In the genomic region with DNA sequence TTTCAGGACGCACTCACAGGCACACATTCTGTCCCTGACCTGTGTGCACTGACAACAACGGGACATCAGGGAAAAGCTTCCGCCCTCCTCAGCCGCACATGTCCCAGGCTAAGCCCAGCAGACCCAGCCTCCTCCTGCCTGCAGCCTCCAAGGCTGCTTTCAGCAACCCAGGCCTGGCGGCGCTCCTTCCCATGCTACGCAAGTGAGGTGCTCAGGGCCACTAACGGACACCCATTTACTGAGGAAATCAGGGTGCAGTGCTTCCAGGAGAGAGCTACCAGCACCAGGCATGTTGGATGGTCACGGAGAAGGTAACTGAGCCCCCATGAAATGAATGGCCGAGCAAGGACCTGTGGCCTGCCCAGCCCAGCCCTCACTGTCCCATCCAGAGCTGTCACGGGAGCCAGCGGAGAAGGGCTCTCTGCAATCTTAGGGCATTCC, we compare ENCODE assay signal across 14 cellular contexts.
"Had no signal": no experiment of that assay in that cellular context is flagged by ENCODE, and none has a peak within 500 bp of the region (broad histone marks: within the 10 kb centered on the region; RNA-seq: fewer than 3 reads in every experiment).

No MANE protein-coding gene starts in this region.

- H3K27me3 ChIP-seq: left lung had no signal

- H3K27ac ChIP-seq: left lung had no signal

- H3K9me3 Mint-ChIP-seq: activated CD4-positive, alpha-beta T cell treated with anti-CD3 and anti-CD28 coated beads, Interleukin-2, amount 10 ng/mL, durations not matched to agents 7 days and 5 days; activated naive CD8-positive, alpha-beta T cell treated with anti-CD3 and anti-CD28 coated beads for 36 hours; activated T-cell treated with anti-CD3 and anti-CD28 coated beads, Interleukin-2, amount 50 U/mL, for 72 hours; nephron progenitor cell; stimulated activated naive B cell treated with anti-CD40 and anti-IgM and Interleukin-4, amounts not matched to agents 10 μg/mL and 1 μg/mL and 100 μg/mL, for 72 hours; T-helper 2 cell treated with Interferon-gamma antibody and Interleukin-4, amounts not matched to agents 5 μg/mL and 100 μg/mL, for 36 hours; type B pancreatic cell had no signal

- H3K9me3 ChIP-seq: left lung had no signal

- H3K27ac Mint-ChIP-seq: activated CD4-positive, alpha-beta T cell treated with anti-CD3 and anti-CD28 coated beads, Interleukin-2, amount 10 ng/mL, durations not matched to agents 7 days and 5 days; activated naive CD8-positive, alpha-beta T cell treated with anti-CD3 and anti-CD28 coated beads for 36 hours; activated T-cell treated with anti-CD3 and anti-CD28 coated beads, Interleukin-2, amount 50 U/mL, for 72 hours; T-helper 2 cell treated with Interferon-gamma antibody and Interleukin-4, amounts not matched to agents 5 μg/mL and 100 μg/mL, for 36 hours; type B pancreatic cell had no signal

- H3K4me3 ChIP-seq: left lung had no signal

- H3K4me3 Mint-ChIP-seq: activated CD4-positive, alpha-beta T cell treated with anti-CD3 and anti-CD28 coated beads, Interleukin-2, amount 10 ng/mL, durations not matched to agents 7 days and 5 days; activated naive CD8-positive, alpha-beta T cell treated with anti-CD3 and anti-CD28 coated beads for 36 hours; activated T-cell treated with anti-CD3 and anti-CD28 coated beads, Interleukin-2, amount 50 U/mL, for 72 hours; nephron progenitor cell; stimulated activated naive B cell treated with anti-CD40 and anti-IgM and Interleukin-4, amounts not matched to agents 10 μg/mL and 1 μg/mL and 100 μg/mL, for 72 hours; T-helper 2 cell treated with Interferon-gamma antibody and Interleukin-4, amounts not matched to agents 5 μg/mL and 100 μg/mL, for 36 hours; type B pancreatic cell had no signal

- H3K27me3 Mint-ChIP-seq: activated CD4-positive, alpha-beta T cell treated with anti-CD3 and anti-CD28 coated beads, Interleukin-2, amount 10 ng/mL, durations not matched to agents 7 days and 5 days; activated naive CD8-positive, alpha-beta T cell treated with anti-CD3 and anti-CD28 coated beads for 36 hours; stimulated activated naive B cell treated with anti-CD40 and anti-IgM and Interleukin-4, amounts not matched to agents 10 μg/mL and 1 μg/mL and 100 μg/mL, for 72 hours; type B pancreatic cell had no signal

- H3K4me1 Mint-ChIP-seq: activated CD4-positive, alpha-beta T cell treated with anti-CD3 and anti-CD28 coated beads, Interleukin-2, amount 10 ng/mL, durations not matched to agents 7 days and 5 days; activated naive CD8-positive, alpha-beta T cell treated with anti-CD3 and anti-CD28 coated beads for 36 hours had no signal

- DNase-seq: activated CD4-positive, alpha-beta T cell treated with anti-CD3 and anti-CD28 coated beads, Interleukin-2, amount 10 ng/mL, durations not matched to agents 7 days and 5 days; activated CD8-positive, alpha-beta memory T cell treated with anti-CD3 and anti-CD28 coated beads, Interleukin-2, amount 50 U/mL, for 48 hours; activated naive CD8-positive, alpha-beta T cell treated with anti-CD3 and anti-CD28 coated beads for 36 hours; activated T-cell treated with anti-CD3 and anti-CD28 coated beads, Interleukin-2, amount 50 U/mL, for 72 hours; hippocampal formation; mesendoderm; nephron progenitor cell; stimulated activated naive B cell treated with anti-CD40 and anti-IgM and Interleukin-4, amounts not matched to agents 10 μg/mL and 1 μg/mL and 100 μg/mL, for 72 hours; SW 1271 had no signal

- FAIRE-seq: endometrium, keratinocyte had no signal
